9 cellular contexts compared by ENCODE assay signal in the genomic region with DNA sequence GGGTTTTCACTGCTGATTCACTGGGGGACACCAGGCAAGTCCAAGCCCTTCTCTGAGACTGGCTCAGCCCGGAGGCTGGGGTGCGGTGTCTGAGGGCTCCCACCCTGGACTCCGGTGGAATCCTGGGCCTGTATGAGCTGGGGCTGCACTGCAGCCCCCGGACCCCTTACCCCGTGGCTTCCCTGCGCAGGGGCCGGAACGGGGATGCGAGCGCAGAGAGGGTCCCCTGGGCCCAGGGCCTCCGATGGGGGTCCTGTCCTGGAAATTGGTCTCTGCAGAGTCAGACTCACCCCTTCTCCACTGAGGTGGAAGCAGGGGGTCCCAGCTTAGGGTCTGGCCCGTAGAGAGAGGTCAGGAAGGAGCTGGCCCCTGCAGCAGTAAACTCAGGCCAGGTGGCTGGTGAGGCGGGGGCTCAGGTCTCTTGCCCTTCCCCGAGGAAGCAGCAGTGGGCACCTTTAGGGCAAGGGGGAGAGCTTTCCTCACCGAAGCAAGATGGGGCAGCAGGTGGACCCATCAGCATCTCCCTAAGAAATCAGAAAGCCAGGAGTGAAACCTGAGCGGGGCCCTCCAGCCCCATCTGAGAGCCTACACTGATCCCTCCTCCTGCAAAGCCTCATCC. TPM values are rescaled to one million over a fixed set of nuclear protein-coding genes. Genes with fewer than 3 reads are reported as not detected.
DNase-seq lines count a peak whose midpoint lies in the region; ATAC-seq, FAIRE-seq and TF ChIP-seq lines count a peak whose summit lies in the region.
"Had no signal": no experiment of that assay in that cellular context is flagged by ENCODE, and none has a peak within 500 bp of the region (broad histone marks: within the 10 kb centered on the region; RNA-seq: fewer than 3 reads in every experiment).

No MANE protein-coding gene starts in this region.

- no peak for DNase-seq in AG04450 (ENCODE audit: low read depth, low spot score)
- no peak for DNase-seq in LNCaP clone FGC (ENCODE audit: low read depth)
- peak; percentile 65 for DNase-seq in chondrocyte (ENCODE audit: low spot score)
- DNase-seq in naive thymus-derived CD4-positive, alpha-beta T cell = peak in 1 of 9 donors; percentile 23
- no peak for DNase-seq in NCI-H2107 (lab: John Stamatoyannopoulos, UW)
- DNase-seq in NCI-H226 = no peak
- no peak for DNase-seq in GM12891 (ENCODE audit: insufficient read length, low spot score)

- no peaks in the 10 kb centered on the region; the same call in 1 of the 2 replicates for H3K9me3 ChIP-seq in AG04450 (ENCODE audit: control insufficient read depth, insufficient read depth, low read length)
- no peaks in the 10 kb centered on the region for H3K9me3 ChIP-seq in naive thymus-derived CD4-positive, alpha-beta T cell (ENCODE audit: control insufficient read depth in 2 of 3, low read length in 3 of 3)

- no peak for ATAC-seq in naive thymus-derived CD4-positive, alpha-beta T cell
- ATAC-seq in GM19023 (IDR thresholded peaks at IDR 0.05; ENCODE audit: unreplicated experiment) = no peak

- H3K27me3 Mint-ChIP-seq in chondrocyte (ENCODE audit: low read depth) = no peaks in the 10 kb centered on the region
- peaks cover 0 to 23% (median 4%) of the 10 kb centered on the region in 5 donors for H3K27me3 Mint-ChIP-seq in naive thymus-derived CD4-positive, alpha-beta T cell

- H3K27ac Mint-ChIP-seq in chondrocyte (ENCODE audit: unreplicated experiment) = peak overlapping the region; percentile 63
- H3K27ac Mint-ChIP-seq in naive thymus-derived CD4-positive, alpha-beta T cell = peak overlapping the region in 1 of 9 donors; percentile 38

- no peaks in the 10 kb centered on the region for H3K9me3 Mint-ChIP-seq in chondrocyte (ENCODE audit: low read depth)
- no peaks in the 10 kb centered on the region for H3K9me3 Mint-ChIP-seq in naive thymus-derived CD4-positive, alpha-beta T cell

- intact Hi-C loops in naive thymus-derived CD4-positive, alpha-beta T cell (cut with micrococcal nuclease) = loop anchor here (1.0 to 10.0 kb wide), 7 partner anchors 106 to 873 kb away; partner anchors contain the start of genes CACFD1 (in 1 of the 2), RALGDS (in 1 of the 2) and RNU6ATAC (in 1 of the 2)

- POLR2A ChIA-PET in AG04450 (lab: Yijun Ruan, JAX) = interaction anchor here (0.6 to 1.4 kb wide), 6 partner anchors 32 to 215 kb away, joined by 3 to 7 read pairs (median 4); partner anchors contain the start of gene BRD3OS
- POLR2A ChIA-PET in naive thymus-derived CD4-positive, alpha-beta T cell (lab: Charles Lee) = interaction anchor here (0.9 to 1.2 kb wide), 2 partner anchors 32 to 211 kb away, joined by 3 to 4 read pairs; partner anchors contain the start of gene BRD3OS

- FAIRE-seq in GM12891 (lab: Jason Lieb, UNC) = no peak
- FAIRE-seq: TTC549 had no signal

- H3K36me3 ChIP-seq in naive thymus-derived CD4-positive, alpha-beta T cell (ENCODE audit: control insufficient read depth in 2 of 3, insufficient read depth in 3 of 3, low read length in 3 of 3) = no peaks in the 10 kb centered on the region

- peaks cover 9 to 12% of the 10 kb centered on the region in 2 donors for H3K4me1 ChIP-seq in naive thymus-derived CD4-positive, alpha-beta T cell (ENCODE audit: control insufficient read depth in 2 of 2, insufficient read depth in 2 of 2, low read length in 2 of 2)

- H3K4me3 Mint-ChIP-seq in chondrocyte (ENCODE audit: unreplicated experiment) = peak overlapping the region; percentile 70
- H3K4me3 Mint-ChIP-seq in naive thymus-derived CD4-positive, alpha-beta T cell = peak overlapping the region; percentile 62 to 89 (median 76)

- no peaks in the 10 kb centered on the region for H3K36me3 Mint-ChIP-seq in chondrocyte (ENCODE audit: low read depth)
- no peaks in the 10 kb centered on the region for H3K36me3 Mint-ChIP-seq in naive thymus-derived CD4-positive, alpha-beta T cell

- H3K4me3 ChIP-seq in AG04450 (ENCODE audit: low read depth, low read length) (peak overlapping the region; percentile 86), LNCaP clone FGC (ENCODE audit: low read depth, low read length) (peak overlapping the region; percentile 80)
- H3K4me3 ChIP-seq in naive thymus-derived CD4-positive, alpha-beta T cell (ENCODE audit: low read length) = no peak overlapping the region

- peaks cover 30% of the 10 kb centered on the region for H3K4me1 Mint-ChIP-seq in chondrocyte (ENCODE audit: low read depth)
- H3K4me1 Mint-ChIP-seq in naive thymus-derived CD4-positive, alpha-beta T cell = peaks cover 0 to 8% (median 0%) of the 10 kb centered on the region in 7 donors

- TF ChIP-seq POLR2A in GM12891 (IDR thresholded peaks at IDR 0.05; ENCODE audit: low read depth, low read length) = no peak

- H3K27ac ChIP-seq in AG04450 (ENCODE audit: low read depth, low read length) = peak overlapping the region; percentile 92
- H3K27ac ChIP-seq in naive thymus-derived CD4-positive, alpha-beta T cell (ENCODE audit: low read depth, low read length) = no peak overlapping the region

- TF ChIP-seq CTCF in AG04450 (IDR thresholded peaks at IDR 0.05; ENCODE audit: low read depth, low read length) (no peak), LNCaP clone FGC (IDR thresholded peaks at IDR 0.05; ENCODE audit: control insufficient read depth, extremely low read depth, insufficient read depth) (no peak), chondrocyte (IDR thresholded peaks at IDR 0.05) (no peak)

- CTCF ChIA-PET in AG04450 (lab: Charles Lee) = interaction anchor here (0.6 to 5.3 kb wide), 24 partner anchors 12 to 1286 kb away, joined by 3 to 119 read pairs (median 4); partner anchors contain the start of gene BRD3OS
- CTCF ChIA-PET in naive thymus-derived CD4-positive, alpha-beta T cell (lab: Charles Lee) = interaction anchor here (0.8 to 3.4 kb wide), 11 partner anchors 9 to 251 kb away, joined by 3 to 70 read pairs (median 3); partner anchors contain the start of gene BRD3OS

- H3K27me3 ChIP-seq in AG04450 (ENCODE audit: control insufficient read depth, insufficient read depth, low read length) = peaks cover 4% of the 10 kb centered on the region
- H3K27me3 ChIP-seq in naive thymus-derived CD4-positive, alpha-beta T cell (ENCODE audit: control insufficient read depth in 2 of 2, insufficient read depth in 2 of 2, low read length in 2 of 2) = no peaks in the 10 kb centered on the region

TF ChIP-seq in GM12891, 5 proteins besides CTCF, POLR2A, EP300 and RAD21:
- TF ChIP-seq SPI1 (IDR thresholded peaks at IDR 0.05; ENCODE audit: low read depth, low read length) = no peak
- TF ChIP-seq PAX5 (IDR thresholded peaks at IDR 0.05; ENCODE audit: insufficient read depth, low read length, severe bottlenecking) = no peak
- TF ChIP-seq POLR2AphosphoS5 (IDR thresholded peaks at IDR 0.05; ENCODE audit: low read depth, low read length) = no peak
- no peak for TF ChIP-seq POU2F2 (IDR thresholded peaks at IDR 0.05; ENCODE audit: low read depth, low read length)
- no peak for TF ChIP-seq TAF1 (IDR thresholded peaks at IDR 0.05; ENCODE audit: low read depth, low read length)

RNA-seq across cellular contexts. Expression of gene VAV2, which starts 1.6 kb away (rescaled TPM):
- polyA plus RNA-seq in AG04450 (2011; rRNA removed) = 9.0 and 10.7 TPM in 2 replicates
- 19.7 and 27.4 TPM in 2 replicates for polyA minus RNA-seq in AG04450 (2011; rRNA and poly(A)+ RNA removed)
- total RNA-seq in chondrocyte = 17.7 to 34.2 TPM (median 19.3 TPM) in 3 replicates
- 10 to 100 TPM in 1 of 5 experiments, 1 to 10 TPM in 4; 1.9 to 14.4 (median 3.2) TPM for total RNA-seq in naive thymus-derived CD4-positive, alpha-beta T cell
- under 1 TPM; 0.18 to 0.31 TPM for polyA plus RNA-seq in naive thymus-derived CD4-positive, alpha-beta T cell
- 25.3 TPM for polyA plus RNA-seq in GM12891 (2012; ENCODE audit: low read depth, missing spikeins)

RNA-seq across cellular contexts. Expression of gene BRD3OS, which starts 31.5 kb away (rescaled TPM):
- 20.2 and 20.3 TPM in 2 replicates for polyA plus RNA-seq in AG04450 (2011; rRNA removed)
- polyA minus RNA-seq in AG04450 (2011; rRNA and poly(A)+ RNA removed) = 12.8 and 14.1 TPM in 2 replicates
- 13.7 to 27.6 TPM (median 15.7 TPM) in 3 replicates for total RNA-seq in chondrocyte
- total RNA-seq in naive thymus-derived CD4-positive, alpha-beta T cell = 10 to 100 TPM in 3 of 5 experiments, 1 to 10 TPM in 2; 8.3 to 19.3 (median 12.7) TPM
- polyA plus RNA-seq in naive thymus-derived CD4-positive, alpha-beta T cell = 10 to 100 TPM; 22.1 to 28.1 TPM
- 6.2 TPM for polyA plus RNA-seq in GM12891 (2012; ENCODE audit: low read depth, missing spikeins)
